In genomic region chr10:71453186-71453585, GRCh38 we compare ENCODE assay signal across 22 cellular contexts. TPM values are rescaled to one million over a fixed set of nuclear protein-coding genes. Genes with fewer than 3 reads are reported as not detected.
"Had no signal": no experiment of that assay in that cellular context is flagged by ENCODE, and none has a peak within 500 bp of the region (broad histone marks: within the 10 kb centered on the region; RNA-seq: fewer than 3 reads in every experiment).

No MANE protein-coding gene starts in this region.

- DNase-seq: naive B cell; naive thymus-derived CD8-positive, alpha-beta T cell; nephron progenitor cell; nucleus accumbens; ovary; posterior cingulate gyrus; psoas muscle; right cardiac atrium; right lobe of liver; sigmoid colon; small intestine; stimulated activated CD4-positive, alpha-beta T cell treated with anti-CD3 and anti-CD28 coated beads, Interleukin-15, amount 100 ng/mL, for 24 hours; stimulated activated CD4-positive, alpha-beta T cell treated with anti-CD3 and anti-CD28 coated beads, Interleukin-2, amount 100 ng/mL, for 24 hours; stimulated activated CD4-positive, alpha-beta T cell treated with anti-CD3 and anti-CD28 coated beads, Interleukin-2, amount 100 ng/mL, for 48 hours; stimulated activated naive B cell treated with anti-CD40 and anti-IgM and Interleukin-4, amounts not matched to agents 10 μg/mL and 1 μg/mL and 100 μg/mL, for 72 hours; stimulated activated naive CD4-positive, alpha-beta T cell treated with Interleukin-2 at 50 U/mL for 16 hours; stomach; thyroid gland; trophoblast cell had no signal

- ATAC-seq: naive thymus-derived CD8-positive, alpha-beta T cell; natural killer cell treated with Interleukin-12 subunit alpha and Interleukin-12 subunit beta and Interleukin-15 and Interleukin-18, amount 100 ng/mL, for 72 hours; psoas muscle; right cardiac atrium; right lobe of liver; stimulated activated effector memory CD8-positive, alpha-beta T cell treated with anti-CD3 and anti-CD28 coated beads, Interleukin-12 subunit alpha, Interleukin-12 subunit beta, amount 100 ng/mL, for 72 hours; stimulated activated naive B cell treated with anti-CD40 and anti-IgM and Interleukin-4, amounts not matched to agents 10 μg/mL and 1 μg/mL and 100 μg/mL, for 72 hours had no signal

RNA-seq across cellular contexts. Expression of gene CDH23, which starts 56.5 kb away (rescaled TPM):
- total RNA-seq: renal cortical epithelial cell had no signal
